ENCODE assay signal across 30 cellular contexts in genomic region chr15:91357011-91357410, GRCh38.
"Had no signal": no experiment of that assay in that cellular context is flagged by ENCODE, and none has a peak within 500 bp of the region (broad histone marks: within the 10 kb centered on the region; RNA-seq: fewer than 3 reads in every experiment).

No MANE protein-coding gene starts in this region.

- DNase-seq: activated B cell treated with CpG ODN at 0.5 μM for 24 hours; activated CD4-positive, alpha-beta T cell treated with anti-CD3 and anti-CD28 coated beads for 1 hour; activated CD4-positive, alpha-beta T cell treated with anti-CD3 and anti-CD28 coated beads, Interleukin-2, amount 10 ng/mL, durations not matched to agents 24 days and 14 days; activated CD4-positive, alpha-beta T cell treated with anti-CD3 and anti-CD28 coated beads, Interleukin-2, amount 50 U/mL, for 48 hours; activated CD8-positive, alpha-beta memory T cell treated with anti-CD3 and anti-CD28 coated beads, Interleukin-2, amount 10 ng/mL, durations not matched to agents 7 days and 5 days; activated effector memory CD4-positive, alpha-beta T cell treated with anti-CD3 and anti-CD28 coated beads, Interleukin-2, amount 50 U/mL, for 16 hours; activated naive CD4-positive, alpha-beta T cell treated with Interleukin-2 at 50 U/mL for 16 hours; activated naive CD8-positive, alpha-beta T cell treated with anti-CD3 and anti-CD28 coated beads, Interleukin-2, amount 50 U/mL, for 24 hours; activated T-cell treated with anti-CD3 and anti-CD28 coated beads, Interleukin-2, amount 50 U/mL, for 24 hours; amygdala; MG63; NCI-H1092 treated with DMSO at 0.1 percent for 48 hours; NCI-H1417 treated with DMSO at 0.1 percent for 48 hours; NCI-H1694; NCI-H2029; NCI-H2107; NCI-H2171 treated with DMSO at 0.1 percent for 48 hours; NCI-H345; NCI-H510A treated with DMSO at 0.1 percent for 48 hours; PC-9; SHP77 treated with DMSO at 0.1 percent for 48 hours; SK-N-SH; T-helper 17 cell; T-helper 9 cell had no signal

- ATAC-seq: activated CD8-positive, alpha-beta memory T cell treated with anti-CD3 and anti-CD28 coated beads, Interleukin-2, amount 10 ng/mL, durations not matched to agents 7 days and 5 days; activated naive CD4-positive, alpha-beta T cell treated with anti-CD3 and anti-CD28 coated beads, Interleukin-2, amount 50 U/mL, for 72 hours; activated naive CD8-positive, alpha-beta T cell treated with anti-CD3 and anti-CD28 coated beads, Interleukin-2, amount 50 U/mL, for 24 hours; T-helper 17 cell had no signal

- FAIRE-seq: astrocyte had no signal

- H3K9me3 Mint-ChIP-seq: activated B cell treated with CpG ODN at 0.5 μM for 24 hours; activated CD4-positive, alpha-beta T cell treated with anti-CD3 and anti-CD28 coated beads, Interleukin-2, amount 10 ng/mL, durations not matched to agents 24 days and 14 days; activated naive CD8-positive, alpha-beta T cell treated with anti-CD3 and anti-CD28 coated beads, Interleukin-2, amount 50 U/mL, for 24 hours; activated T-cell treated with anti-CD3 and anti-CD28 coated beads, Interleukin-2, amount 50 U/mL, for 24 hours; activated T-helper 1 cell treated with anti-CD3 and anti-CD28 coated beads, Interleukin-12 subunit alpha, Interleukin-12 subunit beta, Interleukin-2, Interleukin-4 antibody, amounts not matched to agents 30 ng/mL and 10 ng/mL and 1 ng/mL, durations not matched to agents 14 hours and 24 hours and 36 hours; central memory CD8-positive, alpha-beta T cell had no signal

- H3K9me3 ChIP-seq: MG63, SK-N-SH had no signal

- H3K4me2 ChIP-seq: KMS-11, PC-9, SK-N-SH had no signal

- H3K27ac Mint-ChIP-seq: activated B cell treated with CpG ODN at 0.5 μM for 24 hours; activated CD4-positive, alpha-beta T cell treated with anti-CD3 and anti-CD28 coated beads, Interleukin-2, amount 10 ng/mL, durations not matched to agents 24 days and 14 days; activated CD8-positive, alpha-beta memory T cell treated with anti-CD3 and anti-CD28 coated beads, Interleukin-2, amount 10 ng/mL, durations not matched to agents 7 days and 5 days; activated naive CD4-positive, alpha-beta T cell treated with anti-CD3 and anti-CD28 coated beads, Interleukin-2, amount 50 U/mL, for 72 hours; activated naive CD8-positive, alpha-beta T cell treated with anti-CD3 and anti-CD28 coated beads, Interleukin-2, amount 50 U/mL, for 24 hours; activated T-cell treated with anti-CD3 and anti-CD28 coated beads, Interleukin-2, amount 50 U/mL, for 24 hours; activated T-helper 1 cell treated with anti-CD3 and anti-CD28 coated beads, Interleukin-12 subunit alpha, Interleukin-12 subunit beta, Interleukin-2, Interleukin-4 antibody, amounts not matched to agents 30 ng/mL and 10 ng/mL and 1 ng/mL, durations not matched to agents 14 hours and 24 hours and 36 hours; brain; T-helper 17 cell had no signal

- H3K36me3 Mint-ChIP-seq: activated CD8-positive, alpha-beta memory T cell treated with anti-CD3 and anti-CD28 coated beads, Interleukin-2, amount 10 ng/mL, durations not matched to agents 7 days and 5 days; activated naive CD4-positive, alpha-beta T cell treated with anti-CD3 and anti-CD28 coated beads, Interleukin-2, amount 50 U/mL, for 72 hours; brain had no signal

- H3K4me3 Mint-ChIP-seq: activated B cell treated with CpG ODN at 0.5 μM for 24 hours; activated CD4-positive, alpha-beta T cell treated with anti-CD3 and anti-CD28 coated beads, Interleukin-2, amount 10 ng/mL, durations not matched to agents 24 days and 14 days; activated CD8-positive, alpha-beta memory T cell treated with anti-CD3 and anti-CD28 coated beads, Interleukin-2, amount 10 ng/mL, durations not matched to agents 7 days and 5 days; activated naive CD8-positive, alpha-beta T cell treated with anti-CD3 and anti-CD28 coated beads, Interleukin-2, amount 50 U/mL, for 24 hours; activated T-cell treated with anti-CD3 and anti-CD28 coated beads, Interleukin-2, amount 50 U/mL, for 24 hours; activated T-helper 1 cell treated with anti-CD3 and anti-CD28 coated beads, Interleukin-12 subunit alpha, Interleukin-12 subunit beta, Interleukin-2, Interleukin-4 antibody, amounts not matched to agents 30 ng/mL and 10 ng/mL and 1 ng/mL, durations not matched to agents 14 hours and 24 hours and 36 hours; brain; central memory CD8-positive, alpha-beta T cell; T-helper 17 cell had no signal

- H3K4me3 ChIP-seq: MG63, PC-9 had no signal

- H3K4me1 Mint-ChIP-seq: activated B cell treated with CpG ODN at 0.5 μM for 24 hours; activated CD4-positive, alpha-beta T cell treated with anti-CD3 and anti-CD28 coated beads, Interleukin-2, amount 10 ng/mL, durations not matched to agents 24 days and 14 days; activated CD8-positive, alpha-beta memory T cell treated with anti-CD3 and anti-CD28 coated beads, Interleukin-2, amount 10 ng/mL, durations not matched to agents 7 days and 5 days; activated naive CD8-positive, alpha-beta T cell treated with anti-CD3 and anti-CD28 coated beads, Interleukin-2, amount 50 U/mL, for 24 hours; T-helper 17 cell had no signal

- H3K27ac ChIP-seq: KMS-11, PC-9 had no signal

- H3K27me3 Mint-ChIP-seq: activated naive CD8-positive, alpha-beta T cell treated with anti-CD3 and anti-CD28 coated beads, Interleukin-2, amount 50 U/mL, for 24 hours; activated T-cell treated with anti-CD3 and anti-CD28 coated beads, Interleukin-2, amount 50 U/mL, for 24 hours; brain; T-helper 17 cell had no signal
